9 cellular contexts compared by ENCODE assay signal in the genomic region with DNA sequence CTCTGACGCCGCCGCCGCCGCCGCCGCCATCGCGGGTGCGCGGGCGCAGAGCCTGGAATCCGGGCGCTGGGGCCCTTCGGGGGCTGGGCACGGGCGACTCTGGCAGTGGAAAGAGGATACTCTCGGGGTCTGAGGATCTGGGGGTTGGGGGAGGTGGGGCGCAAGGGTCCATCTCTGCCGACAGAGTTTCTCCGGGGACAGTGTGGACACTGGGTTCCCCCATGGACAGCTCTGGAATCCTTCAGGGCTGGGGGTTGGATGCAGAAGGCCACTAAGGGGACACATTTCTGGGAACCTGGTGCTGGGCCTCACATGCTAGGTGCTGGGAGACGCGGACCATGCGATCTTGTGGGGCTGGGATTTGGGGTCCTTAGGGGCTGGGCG. TPM values are rescaled to one million over a fixed set of nuclear protein-coding genes. Genes with fewer than 3 reads are reported as not detected.
DNase-seq lines count a peak whose midpoint lies in the region; ATAC-seq and TF ChIP-seq lines count a peak whose summit lies in the region.
"Had no signal": no experiment of that assay in that cellular context is flagged by ENCODE, and none has a peak within 500 bp of the region (broad histone marks: within the 10 kb centered on the region; RNA-seq: fewer than 3 reads in every experiment).

No MANE protein-coding gene starts in this region.

- H3K27me3 ChIP-seq in iPS DF 6.9 (ENCODE audit: control insufficient read depth, insufficient read depth, low read length) (peaks cover 13% of the 10 kb centered on the region), suprapubic skin (peaks cover 50% of the 10 kb centered on the region)

- TF ChIP-seq CTCF in activated B cell treated with CpG ODN at 0.5 μM for 24 hours (IDR thresholded peaks at IDR 0.05): no peak
- no peak for TF ChIP-seq CTCF in suprapubic skin (IDR thresholded peaks at IDR 0.05)

- no CpG with 5 or more reads among the region's 25 CpGs for whole genome bisulfite sequencing in iPS DF 6.9 (ENCODE audit: insufficient coverage, insufficient read length)
- no CpG with 5 or more reads among the region's 25 CpGs for WGBS in suprapubic skin

- H3K36me3 ChIP-seq in iPS DF 6.9 (ENCODE audit: control insufficient read depth, insufficient read depth, low read length) (peaks cover 7% of the 10 kb centered on the region), suprapubic skin (peaks cover 16% of the 10 kb centered on the region)

- H3K4me1 ChIP-seq in iPS DF 6.9 (ENCODE audit: control insufficient read depth, insufficient read depth, low read length) (no peaks in the 10 kb centered on the region; the same call in 1 of the 2 replicates), suprapubic skin (peaks cover 59% of the 10 kb centered on the region)

- intact Hi-C loops in activated B cell treated with CpG ODN at 0.5 μM for 24 hours (cut with micrococcal nuclease): no loop called here

- H3K9me3 Mint-ChIP-seq in activated B cell treated with CpG ODN at 0.5 μM for 24 hours: no peaks in the 10 kb centered on the region

- no peak for ATAC-seq in activated B cell treated with CpG ODN at 0.5 μM for 24 hours (ENCODE audit: low read depth)
- ATAC-seq in GM18867 (IDR thresholded peaks at IDR 0.05; ENCODE audit: unreplicated experiment): no peak

- DNase-seq in activated CD8-positive, alpha-beta memory T cell treated with anti-CD3 and anti-CD28 coated beads for 24 hours: peak; percentile 79
- no peak for DNase-seq in activated CD8-positive, alpha-beta memory T cell treated with anti-CD3 and anti-CD28 coated beads, Interleukin-2, amount 50 U/mL, for 48 hours
- DNase-seq in activated B cell treated with CpG ODN at 0.5 μM for 24 hours: no peak
- no peak for DNase-seq in iPS DF 6.9 (ENCODE audit: low read depth, low spot score)
- peak in 1 of 2 donors; percentile 68 for DNase-seq in suprapubic skin (ENCODE audit: low spot score in 2 of 2)
- DNase-seq in HEK293T (ENCODE audit: extremely low spot score): no peak
- DNase-seq in SKM-1 (lab: John Stamatoyannopoulos, UW; ENCODE audit: unreplicated experiment): no peak

- no peak for TF ChIP-seq EP300 in suprapubic skin (IDR thresholded peaks at IDR 0.05)

- H3K4me3 Mint-ChIP-seq in activated B cell treated with CpG ODN at 0.5 μM for 24 hours: peak overlapping the region; percentile 75

- H3K27me3 Mint-ChIP-seq in activated B cell treated with CpG ODN at 0.5 μM for 24 hours: peaks cover 18% of the 10 kb centered on the region

- H3K4me3 ChIP-seq in iPS DF 6.9 (ENCODE audit: low read length) (peak overlapping the region; percentile 55; the same call in 1 of the 2 replicates), suprapubic skin (peak overlapping the region; percentile 45)

- POLR2A ChIA-PET in activated B cell treated with CpG ODN at 0.5 μM for 24 hours (lab: Charles Lee): interaction anchor here (0.8 to 1.4 kb wide), 2 partner anchors 9 to 14 kb away, joined by 3 to 4 read pairs; partner anchors contain the start of gene MAP2K7
- POLR2A ChIA-PET in HEK293T (lab: Yijun Ruan, JAX): no interaction called here

- peaks cover 41% of the 10 kb centered on the region for H3K4me1 Mint-ChIP-seq in activated B cell treated with CpG ODN at 0.5 μM for 24 hours

- no peak overlapping the region for H3K27ac Mint-ChIP-seq in activated B cell treated with CpG ODN at 0.5 μM for 24 hours

- peaks cover 14% of the 10 kb centered on the region for H3K36me3 Mint-ChIP-seq in activated B cell treated with CpG ODN at 0.5 μM for 24 hours (ENCODE audit: low read depth)

- CTCF ChIA-PET in activated B cell treated with CpG ODN at 0.5 μM for 24 hours (lab: Charles Lee): interaction anchor here (1.3 kb wide), 1 partner anchor 13 kb away, joined by 4 read pairs; the partner anchor contains the start of gene MAP2K7
- CTCF ChIA-PET in HEK293T (lab: Yijun Ruan, JAX): no interaction called here

- no peak for TF ChIP-seq POLR2A in suprapubic skin (IDR thresholded peaks at IDR 0.05)

- H3K9me3 ChIP-seq in iPS DF 6.9 (ENCODE audit: control insufficient read depth, insufficient read depth, low read length): no peaks in the 10 kb centered on the region
- no peaks in the 10 kb centered on the region for H3K9me3 ChIP-seq in suprapubic skin

- H3K27ac ChIP-seq in iPS DF 6.9 (ENCODE audit: low read length) (no peak overlapping the region), suprapubic skin (no peak overlapping the region)

TF ChIP-seq in HEK293T, 16 proteins besides CTCF, POLR2A, EP300 and RAD21:
- TF ChIP-seq TARDBP (IDR thresholded peaks at IDR 0.05) (no peak), ZNF384 (IDR thresholded peaks at IDR 0.05) (no peak), LEF1 (IDR thresholded peaks at IDR 0.05; ENCODE audit: borderline replicate concordance) (no peak), NFRKB (IDR thresholded peaks at IDR 0.05) (no peak), PKNOX1 (IDR thresholded peaks at IDR 0.05) (no peak), FOXM1 (IDR thresholded peaks at IDR 0.05; ENCODE audit: borderline replicate concordance) (no peak), FOXK2 (IDR thresholded peaks at IDR 0.05) (no peak), ELF4 (IDR thresholded peaks at IDR 0.05) (no peak), CTBP1 (IDR thresholded peaks at IDR 0.05; ENCODE audit: borderline replicate concordance) (no peak), HDGF (IDR thresholded peaks at IDR 0.05; ENCODE audit: borderline replicate concordance) (no peak)
TF ChIP-seq in HEK293T: peak in this region for 0.

RNA-seq across cellular contexts. Expression of gene TGFBR3L, which starts 2.3 kb away (rescaled TPM):
- total RNA-seq in activated B cell treated with CpG ODN at 0.5 μM for 24 hours (not detected in 2 replicates), suprapubic skin (not detected)

RNA-seq across cellular contexts. Expression of gene SNAPC2, which starts 3.2 kb away (rescaled TPM):
- 14.4 and 15.3 TPM in 2 replicates for total RNA-seq in activated B cell treated with CpG ODN at 0.5 μM for 24 hours
- total RNA-seq in suprapubic skin: 10 to 100 TPM; 11.1 to 22.3 (median 19.6) TPM

RNA-seq across cellular contexts. Expression of gene CTXN1, which starts 9.0 kb away (rescaled TPM):
- not detected in 2 replicates for total RNA-seq in activated B cell treated with CpG ODN at 0.5 μM for 24 hours
- 1 to 10 TPM; 1.2 to 3.6 (median 2.6) TPM for total RNA-seq in suprapubic skin
- total RNA-seq: T-helper 1 cell treated with Interleukin-12 subunit alpha and Interleukin-12 subunit beta and Interleukin-4 antibody, amounts not matched to agents 30 ng/mL and 1 ng/mL, for 36 hours had no signal

RNA-seq across cellular contexts. Expression of gene MAP2K7, which starts 13.2 kb away (rescaled TPM):
- total RNA-seq in activated B cell treated with CpG ODN at 0.5 μM for 24 hours (46.3 and 52.8 TPM in 2 replicates), suprapubic skin (10 to 100 TPM; 25.1 to 52.4 (median 29.3) TPM)

RNA-seq across cellular contexts. Expression of gene TIMM44, which starts 26.6 kb away (rescaled TPM):
- total RNA-seq in activated B cell treated with CpG ODN at 0.5 μM for 24 hours (78.4 and 92.5 TPM in 2 replicates), suprapubic skin (10 to 100 TPM; 34.6 to 85.1 (median 54.5) TPM)
